ENCODE assay signal across 16 cellular contexts in genomic region chr2:26807788-26808460, GRCh38. TPM values are rescaled to one million over a fixed set of nuclear protein-coding genes. Genes with fewer than 3 reads are reported as not detected.
DNase-seq lines count a peak whose midpoint lies in the region; ATAC-seq and TF ChIP-seq lines count a peak whose summit lies in the region.
"Had no signal": no experiment of that assay in that cellular context is flagged by ENCODE, and none has a peak within 500 bp of the region (broad histone marks: within the 10 kb centered on the region; RNA-seq: fewer than 3 reads in every experiment).

No MANE protein-coding gene starts in this region.

- in situ Hi-C loops in ACHN (cut with HindIII; ENCODE audit: low pct_ligation_motif_present, low pct_unique_long_range_greater_than_20kb, low sequenced_read_pairs): no loop called here

- H3K4me3 Mint-ChIP-seq in HFFc6: no peak overlapping the region
- H3K4me3 Mint-ChIP-seq: activated B cell treated with CpG ODN at 0.5 μM for 24 hours; activated T-cell treated with anti-CD3 and anti-CD28 coated beads, Interleukin-2, amount 50 U/mL, for 24 hours had no signal

- H3K36me3 Mint-ChIP-seq in HFFc6 (ENCODE audit: low read depth): no peaks in the 10 kb centered on the region

- DNase-seq in AG20443 (ENCODE audit: low spot score): peak; percentile 40
- DNase-seq in astrocyte of the hippocampus (ENCODE audit: low read depth, low spot score): peak; percentile 57
- DNase-seq in left colon: no peak
- DNase-seq in OCI-M2 (lab: John Stamatoyannopoulos, UW; ENCODE audit: unreplicated experiment): no peak
- DNase-seq in HFFc6: no peak
- DNase-seq in ACHN: no peak
- DNase-seq in AML-193 (lab: John Stamatoyannopoulos, UW): no peak
- DNase-seq: activated B cell treated with CpG ODN at 0.5 μM for 24 hours; activated T-cell treated with anti-CD3 and anti-CD28 coated beads, Interleukin-2, amount 50 U/mL, for 24 hours; mammary epithelial cell; MV-4-11; NCI-H526 treated with DMSO at 0.1 percent for 48 hours had no signal

- peaks cover 23% of the 10 kb centered on the region for H3K4me1 Mint-ChIP-seq in HFFc6 (ENCODE audit: low read depth)
- H3K4me1 Mint-ChIP-seq: activated B cell treated with CpG ODN at 0.5 μM for 24 hours had no signal

- no peaks in the 10 kb centered on the region for H3K36me3 ChIP-seq in HEK293 (ENCODE audit: control insufficient read depth in 2 of 2, insufficient read depth in 1 of 2, low read length in 2 of 2)
- H3K36me3 ChIP-seq: ascending aorta, prostate gland, SJSA1 had no signal

- POLR2A ChIA-PET in HEK293 (lab: Yijun Ruan, JAX): no interaction called here

- H3K27ac Mint-ChIP-seq in HFFc6: no peak overlapping the region
- H3K27ac Mint-ChIP-seq: activated B cell treated with CpG ODN at 0.5 μM for 24 hours; activated T-cell treated with anti-CD3 and anti-CD28 coated beads, Interleukin-2, amount 50 U/mL, for 24 hours had no signal

- H3K27me3 Mint-ChIP-seq in HFFc6 (ENCODE audit: insufficient read depth): peaks cover 20% of the 10 kb centered on the region
- H3K27me3 Mint-ChIP-seq: activated T-cell treated with anti-CD3 and anti-CD28 coated beads, Interleukin-2, amount 50 U/mL, for 24 hours had no signal

- H3K27ac ChIP-seq in HEK293 (ENCODE audit: extremely low read depth, low read depth, low read length): no peak overlapping the region
- H3K27ac ChIP-seq: ascending aorta, prostate gland, SJSA1 had no signal

- no peaks in the 10 kb centered on the region for H3K4me1 ChIP-seq in HEK293 (ENCODE audit: control insufficient read depth, insufficient read depth, low read length)
- H3K4me1 ChIP-seq: ascending aorta, prostate gland had no signal

- CTCF ChIA-PET in HEK293 (lab: Yijun Ruan, JAX): interaction anchor here (1.3 kb wide), 1 partner anchor 37 kb away, joined by 3 read pairs; no protein-coding TSS in a partner anchor

- ATAC-seq in left colon: peak; percentile 93

- H3K9me3 ChIP-seq in HEK293 (ENCODE audit: control insufficient read depth, insufficient read depth, low read depth, low read length): no peaks in the 10 kb centered on the region
- H3K9me3 ChIP-seq: ascending aorta, prostate gland, SJSA1 had no signal

- intact Hi-C loops in left colon (cut with DNase I, micrococcal nuclease): no loop called here

- H3K4me3 ChIP-seq in HEK293 (ENCODE audit: low read depth, low read length): no peak overlapping the region
- H3K4me3 ChIP-seq: ascending aorta, prostate gland, SJSA1 had no signal

- TF ChIP-seq CTCF in HEK293 (tag by site-specific recombination; IDR thresholded peaks at IDR 0.05) (no peak), HFFc6 (IDR thresholded peaks at IDR 0.05) (no peak)

- no peaks in the 10 kb centered on the region for H3K9me3 Mint-ChIP-seq in HFFc6
- H3K9me3 Mint-ChIP-seq: activated B cell treated with CpG ODN at 0.5 μM for 24 hours; activated T-cell treated with anti-CD3 and anti-CD28 coated beads, Interleukin-2, amount 50 U/mL, for 24 hours had no signal

TF ChIP-seq in HEK293, 187 proteins besides CTCF, POLR2A, EP300 and RAD21:
- no peak for TF ChIP-seq ZNF26 (tag by site-specific recombination; IDR thresholded peaks at IDR 0.05)
- no peak for TF ChIP-seq ZNF513 (tag by site-specific recombination; IDR thresholded peaks at IDR 0.05)
- no peak for TF ChIP-seq HOXD13 (CRISPR knock-in tag; IDR thresholded peaks at IDR 0.05; ENCODE audit: borderline replicate concordance)
- TF ChIP-seq OVOL3 (tag by site-specific recombination; IDR thresholded peaks at IDR 0.05): no peak
- peak; percentile 63 for TF ChIP-seq ZNF341 (tag by site-specific recombination; IDR thresholded peaks at IDR 0.05; ENCODE audit: low read depth)
- no peak for TF ChIP-seq ZNF350 (tag by site-specific recombination; IDR thresholded peaks at IDR 0.05)
- TF ChIP-seq ZNF140 (tag by site-specific recombination; IDR thresholded peaks at IDR 0.05): no peak

RNA-seq across cellular contexts. Expression of gene CENPA, which starts 22.1 kb away (rescaled TPM):
- total RNA-seq in left colon: 1 to 10 TPM; 1.5 to 6.5 TPM
- total RNA-seq in HFFc6 (2021; fragmentation: NEBNext Ultra II Directional; extraction: Animal tissue kit (Norgen Biotek cat#: 25700)): 10 to 100 TPM in 5 of 6 experiments, 1 to 10 TPM in 1; 8.7 to 20.4 (median 17.5) TPM
- total RNA-seq: ascending aorta had no signal

RNA-seq across cellular contexts. Expression of gene DPYSL5, which starts 40.0 kb away (rescaled TPM):
- under 1 TPM in 1 of 2 donors, not detected in 1; 0.11 TPM for total RNA-seq in left colon
- not detected for total RNA-seq in HFFc6 (2021; fragmentation: NEBNext Ultra II Directional; extraction: Animal tissue kit (Norgen Biotek cat#: 25700))
- total RNA-seq: activated B cell treated with CpG ODN at 0.5 μM for 24 hours, ascending aorta, mammary epithelial cell, SJSA1 had no signal

RNA-seq across cellular contexts. Expression of gene SLC35F6, which starts 43.8 kb away (rescaled TPM):
- total RNA-seq in left colon: 10 to 100 TPM; 29.6 to 32.1 TPM
- 10 to 100 TPM; 34.1 to 44.5 (median 38.7) TPM for total RNA-seq in HFFc6 (2021; fragmentation: NEBNext Ultra II Directional; extraction: Animal tissue kit (Norgen Biotek cat#: 25700))

Comparison
In these comparisons a context has a peak if more than half of its experiments do, and no peak if none do; other contexts are left out.
1. DNase-seq: peak in AG20443 (single experiment) and astrocyte of the hippocampus (single experiment); none in left colon (0 of 2), OCI-M2 (single experiment), HFFc6 (single experiment), ACHN (single experiment) and AML-193 (0 of 2).